ENCODE assay signal across 20 cellular contexts in genomic region chr2:223404616-223405015, GRCh38.
DNase-seq lines count a peak whose midpoint lies in the region; ATAC-seq, FAIRE-seq and TF ChIP-seq lines count a peak whose summit lies in the region.
"Had no signal": no experiment of that assay in that cellular context is flagged by ENCODE, and none has a peak within 500 bp of the region (broad histone marks: within the 10 kb centered on the region; RNA-seq: fewer than 3 reads in every experiment).

No MANE protein-coding gene starts in this region.

- ATAC-seq in RWPE2 (ENCODE audit: low read depth) = peak; percentile 71
- ATAC-seq: CD8-positive, alpha-beta T cell had no signal

- peaks cover 15% of the 10 kb centered on the region for H3K4me1 ChIP-seq in RWPE2 (ENCODE audit: insufficient read depth, poor library complexity, severe bottlenecking)
- H3K4me1 ChIP-seq: BLaER1, Caco-2 had no signal

- TF ChIP-seq CTCF in RWPE2 (IDR thresholded peaks at IDR 0.05; ENCODE audit: poor library complexity, severe bottlenecking) (no peak), bronchial epithelial cell (IDR thresholded peaks at IDR 0.05; ENCODE audit: insufficient read depth, low read length, severe bottlenecking) (no peak)

- H3K27me3 ChIP-seq in RWPE2 (ENCODE audit: insufficient read depth, poor library complexity, severe bottlenecking) = no peaks in the 10 kb centered on the region
- H3K27me3 ChIP-seq in bronchial epithelial cell (ENCODE audit: control insufficient read depth, insufficient read depth, low read length) = no peaks in the 10 kb centered on the region
- H3K27me3 ChIP-seq: BLaER1 had no signal

- no peak for FAIRE-seq in bronchial epithelial cell (lab: Jason Lieb, UNC)
- FAIRE-seq: G401.6, GM12892, GM19239, H1 had no signal

- H3K27ac ChIP-seq in RWPE2 (ENCODE audit: poor library complexity, severe bottlenecking) = peak overlapping the region; percentile 28
- H3K27ac ChIP-seq: BLaER1, C4-2B, GM23248 had no signal

- DNase-seq in HS-5 (ENCODE audit: low read depth) (peak; percentile 13), RWPE2 (ENCODE audit: low spot score) (no peak), bronchial epithelial cell (ENCODE audit: low read depth) (peak; percentile 70), NCI-H2029 (lab: John Stamatoyannopoulos, UW) (no peak), RPMI8226 (no peak), NCI-H187 (lab: John Stamatoyannopoulos, UW) (no peak)
- DNase-seq: Caco-2; CD4-positive, CD25-positive, alpha-beta regulatory T cell; CD8-positive, alpha-beta T cell; DMS153; DND-41; GM23248; H7; HCEC 1CT had no signal

- no peaks in the 10 kb centered on the region for H3K9me3 ChIP-seq in RWPE2 (ENCODE audit: severe bottlenecking)
- H3K9me3 ChIP-seq: BLaER1, Caco-2 had no signal

- H3K4me3 ChIP-seq in RWPE2 (ENCODE audit: severe bottlenecking) = no peak overlapping the region
- no peak overlapping the region for H3K4me3 ChIP-seq in bronchial epithelial cell (ENCODE audit: low read depth, low read length)
- H3K4me3 ChIP-seq: BLaER1, GM23248 had no signal

- no peaks in the 10 kb centered on the region for H3K36me3 ChIP-seq in RWPE2 (ENCODE audit: low read depth)
- no peaks in the 10 kb centered on the region for H3K36me3 ChIP-seq in bronchial epithelial cell (ENCODE audit: control insufficient read depth, insufficient read depth, low read length)
- H3K36me3 ChIP-seq: BLaER1 had no signal

Comparison
In these comparisons a context has a peak if more than half of its experiments do, and no peak if none do; other contexts are left out.
1. DNase-seq: peak in HS-5 (single experiment) and bronchial epithelial cell (single experiment); none in RWPE2 (single experiment), NCI-H2029 (single experiment), RPMI8226 (single experiment) and NCI-H187 (0 of 2).